In genomic region chr14:23535943-23536342, GRCh38 we compare ENCODE assay signal across 19 cellular contexts. TPM values are rescaled to one million over a fixed set of nuclear protein-coding genes. Genes with fewer than 3 reads are reported as not detected.
DNase-seq lines count a peak whose midpoint lies in the region; ATAC-seq, FAIRE-seq and TF ChIP-seq lines count a peak whose summit lies in the region.
"Had no signal": no experiment of that assay in that cellular context is flagged by ENCODE, and none has a peak within 500 bp of the region (broad histone marks: within the 10 kb centered on the region; RNA-seq: fewer than 3 reads in every experiment).

No MANE protein-coding gene starts in this region.

- H2AFZ ChIP-seq in GM23338 (no peak overlapping the region), H1 (ENCODE audit: low read length) (no peak overlapping the region)

- H3K4me3 Mint-ChIP-seq in GM23338 (peak overlapping the region; percentile 4; the same call in 1 of the 3 replicates), WTC11 (no peak overlapping the region), Caco-2 (ENCODE audit: unreplicated experiment) (no peak overlapping the region)
- H3K4me3 Mint-ChIP-seq: CD4-positive, CD25-positive, alpha-beta regulatory T cell had no signal

- FAIRE-seq in H1 (lab: Jason Lieb, UNC): no peak
- FAIRE-seq: A204.1, K562 had no signal

- no peaks in the 10 kb centered on the region for H3K9me3 ChIP-seq in H1 (ENCODE audit: insufficient read depth in 2 of 2, low read depth in 1 of 2, low read length in 1 of 2)
- H3K9me3 ChIP-seq in spleen: no peaks in the 10 kb centered on the region
- H3K9me3 ChIP-seq in Caco-2: no peaks in the 10 kb centered on the region
- H3K9me3 ChIP-seq: BE2C had no signal

- CTCF ChIA-PET in WTC11 (lab: Charles Lee): interaction anchor here (1.5 to 7.1 kb wide), 6 partner anchors 8 to 93 kb away, joined by 3 to 181 read pairs (median 19); no protein-coding TSS in a partner anchor
- CTCF ChIA-PET in H1 (lab: Charles Lee; ENCODE audit: partially characterized antibody): interaction anchor here (7.0 to 70.5 kb wide), 4 partner anchors 8 to 59 kb away, joined by 47 to 2092 read pairs (median 1314); partner anchors contain the start of genes AP1G2, NGDN, THTPA and ZFHX2
- CTCF ChIA-PET in Caco-2 (lab: Charles Lee): no interaction called here

- TF ChIP-seq EP300 in H1 (IDR thresholded peaks at IDR 0.05; ENCODE audit: borderline replicate concordance in 1 of 2, low read depth in 2 of 2, low read length in 2 of 2): no peak

- no peak overlapping the region for H3K23ac ChIP-seq in H1 (ENCODE audit: insufficient read length)

- no peak overlapping the region for H2BK5ac ChIP-seq in H1 (ENCODE audit: low read depth, low read length)

- peaks cover 29% of the 10 kb centered on the region for H3K4me1 ChIP-seq in GM23338 (ENCODE audit: insufficient read depth)
- H3K4me1 ChIP-seq in H1 (replicated peaks in 1 of 4; ENCODE audit: control insufficient read depth in 3 of 4, insufficient read depth in 4 of 4, low read length in 3 of 4): peaks cover 7 to 19% (median 12%) of the 10 kb centered on the region in 4 experiments; a peak in 6 of 7 replicates
- H3K4me1 ChIP-seq in spleen: peaks cover 0 to 13% (median 3%) of the 10 kb centered on the region in 6 donors
- no peaks in the 10 kb centered on the region for H3K4me1 ChIP-seq in Caco-2

- no peak for TF ChIP-seq RAD21 in H1 (IDR thresholded peaks at IDR 0.05 in 1 of 2, conservative IDR thresholded peaks at IDR 0.05 in 1 of 2; ENCODE audit: low read depth in 2 of 2, low read length in 2 of 2)

- peaks cover 54% of the 10 kb centered on the region for H3K4me1 Mint-ChIP-seq in GM23338
- peaks cover 51% of the 10 kb centered on the region for H3K4me1 Mint-ChIP-seq in WTC11
- peaks cover 7% of the 10 kb centered on the region for H3K4me1 Mint-ChIP-seq in Caco-2 (ENCODE audit: low read depth, unreplicated experiment)
- H3K4me1 Mint-ChIP-seq: CD4-positive, CD25-positive, alpha-beta regulatory T cell had no signal

- H3K36me3 Mint-ChIP-seq in GM23338 (ENCODE audit: low read depth) (peaks cover 49% of the 10 kb centered on the region), WTC11 (peaks cover 39% of the 10 kb centered on the region), Caco-2 (ENCODE audit: insufficient read depth, unreplicated experiment) (no peaks in the 10 kb centered on the region)
- H3K36me3 Mint-ChIP-seq: CD4-positive, CD25-positive, alpha-beta regulatory T cell had no signal

- H2BK15ac ChIP-seq in H1 (ENCODE audit: low read length): no peak overlapping the region

- DNase-seq in GM23338 (ENCODE audit: low spot score) (no peak), WTC11 (ENCODE audit: low spot score) (no peak), H1 (ENCODE audit: low read depth in 1 of 2, low spot score in 2 of 2) (no peak), spleen (peak; percentile 12), NCI-H1694 treated with DMSO at 0.1 percent for 48 hours (lab: John Stamatoyannopoulos, UW) (no peak), Caco-2 (no peak)
- DNase-seq: ACHN; BE2C; CD4-positive, CD25-positive, alpha-beta regulatory T cell; DMS153; DMS79; GF-D8; HCEC 1CT; IMR-90 had no signal

- no peak for TF ChIP-seq CTCF in GM23338 (conservative IDR thresholded peaks at IDR 0.05; ENCODE audit: low read depth in 2 of 2)
- no peak for TF ChIP-seq CTCF in WTC11 (IDR thresholded peaks at IDR 0.05)
- TF ChIP-seq CTCF in H1 (IDR thresholded peaks at IDR 0.05; ENCODE audit: control extremely low read depth in 1 of 3, insufficient read depth in 1 of 3, low read depth in 1 of 3, low read length in 3 of 3): no peak
- no peak for TF ChIP-seq CTCF in spleen (IDR thresholded peaks at IDR 0.05 in 8 of 11, conservative IDR thresholded peaks at IDR 0.05 in 3 of 11)
- no peak for TF ChIP-seq CTCF in Caco-2 (IDR thresholded peaks at IDR 0.05; ENCODE audit: insufficient read depth in 1 of 2, low read depth in 1 of 2, low read length in 1 of 2, severe bottlenecking in 1 of 2, unreplicated experiment in 1 of 2)

- H3K9me2 ChIP-seq in GM23338 (ENCODE audit: insufficient read depth): no peaks in the 10 kb centered on the region

- TF ChIP-seq POLR2A in H1 (IDR thresholded peaks at IDR 0.05; ENCODE audit: control extremely low read depth in 1 of 2, low read depth in 2 of 2, low read length in 2 of 2) (no peak), spleen (IDR thresholded peaks at IDR 0.05) (no peak)

- H3K27ac ChIP-seq in GM23338 (ENCODE audit: low read depth) (peak overlapping the region; percentile 82; the same call in 1 of the 2 replicates), H1 (ENCODE audit: low read depth, low read length) (no peak overlapping the region), spleen (no peak overlapping the region)

- no peak overlapping the region for H2BK12ac ChIP-seq in H1 (ENCODE audit: low read depth, low read length)

- 83% methylated on average over 4 of the region's 4 CpGs; no CpG with 5 or more reads in 1 of the 2 experiments for WGBS in H1 (ENCODE audit: extremely low coverage in 1 of 2, insufficient coverage in 1 of 2, insufficient read length in 1 of 2, insufficient replicate concordance in 2 of 2, low coverage in 1 of 2, low lambda C conversion rate in 2 of 2, missing lambda C conversion rate in 1 of 2), 2 experiments
- 77 to 96% (median 85%) methylated on average over 4 of the region's 4 CpGs for WGBS in spleen, 5 donors

- no peak overlapping the region for H2AK5ac ChIP-seq in H1 (ENCODE audit: low read depth, low read length)

- H4K5ac ChIP-seq in H1 (ENCODE audit: insufficient read length, low read depth, low read length): no peak overlapping the region

- peak overlapping the region; percentile 68 for H3K27ac Mint-ChIP-seq in GM23338
- H3K27ac Mint-ChIP-seq in WTC11: peak overlapping the region; percentile 59
- no peak overlapping the region for H3K27ac Mint-ChIP-seq in Caco-2 (ENCODE audit: unreplicated experiment)
- H3K27ac Mint-ChIP-seq: CD4-positive, CD25-positive, alpha-beta regulatory T cell had no signal

- ATAC-seq in GM23338: no peak
- no peak for ATAC-seq in WTC11
- no peak for ATAC-seq in GM18909 (IDR thresholded peaks at IDR 0.05; ENCODE audit: poor library complexity, unreplicated experiment)
- ATAC-seq: K562 had no signal

- H3K23me2 ChIP-seq in H1 (ENCODE audit: low read depth, low read length): peaks cover 17% of the 10 kb centered on the region

- H3K36me3 ChIP-seq in GM23338 (ENCODE audit: insufficient read depth) (peaks cover 8% of the 10 kb centered on the region; the same call in 1 of the 2 replicates), H1 (ENCODE audit: control insufficient read depth in 2 of 4, insufficient read depth in 4 of 4, low read length in 3 of 4) (peaks cover 4 to 24% (median 12%) of the 10 kb centered on the region in 4 experiments; a peak in 4 of 8 replicates), spleen (peaks cover 0 to 19% (median 0%) of the 10 kb centered on the region in 6 donors), Caco-2 (ENCODE audit: control insufficient read depth, insufficient read depth, low read length) (no peaks in the 10 kb centered on the region)
- H3K36me3 ChIP-seq: BE2C had no signal

- no peaks in the 10 kb centered on the region for H3K79me1 ChIP-seq in H1 (ENCODE audit: low read depth, low read length)

- H3K4ac ChIP-seq in H1 (replicated peaks; ENCODE audit: insufficient read length, low read depth, low read length): peak overlapping the region; percentile 87

- H3K27me3 ChIP-seq in GM23338 (ENCODE audit: insufficient read depth): no peaks in the 10 kb centered on the region
- H3K27me3 ChIP-seq in H1 (replicated peaks in 1 of 4; ENCODE audit: control insufficient read depth in 3 of 4, extremely low read depth in 1 of 4, insufficient read depth in 3 of 4, low read length in 3 of 4): no peaks in the 10 kb centered on the region
- H3K27me3 ChIP-seq in spleen (replicated peaks in 1 of 7): no peaks in the 10 kb centered on the region
- H3K27me3 ChIP-seq in Caco-2 (replicated peaks; ENCODE audit: control insufficient read depth, insufficient read depth, low read length): no peaks in the 10 kb centered on the region
- H3K27me3 ChIP-seq: BE2C had no signal

- H3K79me2 ChIP-seq in GM23338 (replicated peaks; ENCODE audit: insufficient read depth): peaks cover 10% of the 10 kb centered on the region
- peaks cover 0 to 13% of the 10 kb centered on the region in 2 experiments; a peak in 2 of 4 replicates for H3K79me2 ChIP-seq in H1 (ENCODE audit: control insufficient read depth in 1 of 2, insufficient read depth in 2 of 2, low read length in 2 of 2)

- H3K18ac ChIP-seq in H1 (ENCODE audit: extremely low read depth, low read length): no peak overlapping the region; the same call in 1 of the 2 replicates

- intact Hi-C loops in spleen (cut with DNase I; ENCODE audit: low total_unique reads): no loop called here
- intact Hi-C loops in Caco-2 (cut with micrococcal nuclease; ENCODE audit: unreplicated experiment): no loop called here

- POLR2A ChIA-PET in WTC11 (lab: Charles Lee) (interaction anchor here (2.8 to 5.5 kb wide), 6 partner anchors 7 to 52 kb away, joined by 14 to 102 read pairs (median 61); partner anchors contain the start of genes THTPA and ZFHX2), H1 (lab: Charles Lee; ENCODE audit: partially characterized antibody) (interaction anchor here (2.4 to 52.7 kb wide), 6 partner anchors 7 to 215 kb away, joined by 7 to 1523 read pairs (median 491); partner anchors contain the start of genes AP1G2, JPH4, NGDN and PABPN1), Caco-2 (lab: Charles Lee) (no interaction called here)

- peaks cover 26% of the 10 kb centered on the region for H3K27me3 Mint-ChIP-seq in GM23338 (ENCODE audit: insufficient read depth, low read depth, poor library complexity)
- H3K27me3 Mint-ChIP-seq in WTC11 (ENCODE audit: low read depth): no peaks in the 10 kb centered on the region; the same call in 1 of the 2 replicates
- H3K27me3 Mint-ChIP-seq in Caco-2 (ENCODE audit: insufficient read depth, unreplicated experiment): no peaks in the 10 kb centered on the region

- peak overlapping the region; percentile 45 for H2BK120ac ChIP-seq in H1 (replicated peaks; ENCODE audit: low read depth, low read length)

- no peaks in the 10 kb centered on the region for H4K20me1 ChIP-seq in GM23338 (replicated peaks; ENCODE audit: insufficient read depth)
- H4K20me1 ChIP-seq in H1 (replicated peaks in 1 of 2; ENCODE audit: control insufficient read depth in 1 of 2, insufficient read depth in 2 of 2, low read length in 2 of 2): no peaks in the 10 kb centered on the region

- H3K9ac ChIP-seq in H1 (replicated peaks in 1 of 4; ENCODE audit: extremely low read depth in 1 of 4, low read depth in 3 of 4, low read length in 3 of 4): no peak overlapping the region

- H3K4me3 ChIP-seq in GM23338 (no peak overlapping the region), H1 (ENCODE audit: extremely low read depth in 1 of 4, insufficient read depth in 2 of 4, low read depth in 3 of 4, low read length in 4 of 4) (no peak overlapping the region), spleen (no peak overlapping the region), Caco-2 (ENCODE audit: low read depth, low read length) (no peak overlapping the region)
- H3K4me3 ChIP-seq: K562 had no signal

- H3K56ac ChIP-seq in H1 (replicated peaks; ENCODE audit: insufficient read length, low read depth, low read length): no peak overlapping the region

- H4K8ac ChIP-seq in H1 (ENCODE audit: extremely low read depth, insufficient read depth, low read length): no peak overlapping the region

- peak overlapping the region; percentile 82 for H4K91ac ChIP-seq in H1 (replicated peaks; ENCODE audit: insufficient read length, low read length)

- BruUV-seq in Caco-2 (replicated peaks; lab: Mats Ljungman, UMichigan): no TSS peak

- peaks cover 11% of the 10 kb centered on the region for H3F3A ChIP-seq in GM23338 (replicated peaks; ENCODE audit: low read depth)

- no peaks in the 10 kb centered on the region for H3K9me3 Mint-ChIP-seq in GM23338
- H3K9me3 Mint-ChIP-seq in WTC11: no peaks in the 10 kb centered on the region
- no peaks in the 10 kb centered on the region for H3K9me3 Mint-ChIP-seq in Caco-2 (ENCODE audit: unreplicated experiment)

- H2BK20ac ChIP-seq in H1 (ENCODE audit: low read length): 0 out of 2 replicates have a peak overlapping the region, but pooled peaks have one; percentile 8

- H3K14ac ChIP-seq in H1 (ENCODE audit: insufficient read length): no peak overlapping the region

- H3K4me2 ChIP-seq in GM23338: peak overlapping the region; percentile 35; the same call in 1 of the 2 replicates
- peak overlapping the region in 1 of 2 experiments; percentile 99; a peak in 1 of 4 replicates for H3K4me2 ChIP-seq in H1 (ENCODE audit: insufficient read depth in 1 of 2, low read depth in 2 of 2, low read length in 2 of 2)

RNA-seq across cellular contexts. Expression of gene ZFHX2, which starts 15.6 kb away (rescaled TPM):
- 9.9 and 11.6 TPM in 2 replicates for total RNA-seq in GM23338 (2014; rRNA removed; shearing (Covaris generic))
- 18.5 and 22.4 TPM in 2 replicates for polyA plus RNA-seq in GM23338 (2016; fragmentation: Nextera tagmentation; extraction: Ambion mirVana)
- total RNA-seq in WTC11 (2021): 16.4 to 26.2 TPM (median 25.7 TPM) in 3 replicates
- 27.0 and 28.6 TPM in 2 replicates for total RNA-seq in H1 (2021; fragmentation: NEBNext Ultra II Directional; extraction: Animal tissue kit (Norgen Biotek cat#: 25700))
- 2.7 and 3.7 TPM in 2 replicates for polyA plus RNA-seq in H1 (2011; rRNA removed)
- 1.7 TPM for polyA plus RNA-seq in H1 (2011; cell fraction: cytosol; rRNA removed)
- 7.3 TPM for polyA plus RNA-seq in H1 (2011; cell fraction: nucleus; rRNA removed)
- polyA plus RNA-seq in H1 (2012, experiment 1 of 2): 14.7 to 22.4 TPM (median 19.8 TPM) in 4 replicates
- 7.9 TPM for polyA plus RNA-seq in H1 (2012, experiment 2 of 2)
- 13.2 TPM for polyA plus RNA-seq in H1 (2013, experiment 1 of 2)
- 12.1 TPM for polyA plus RNA-seq in H1 (2013, experiment 2 of 2)
- polyA minus RNA-seq in H1 (2011; rRNA and poly(A)+ RNA removed): 6.0 and 8.5 TPM in 2 replicates
- 15.5 TPM for polyA minus RNA-seq in H1 (2011; cell fraction: cytosol; rRNA and poly(A)+ RNA removed)
- 13.7 TPM for polyA minus RNA-seq in H1 (2011; cell fraction: nucleus; rRNA and poly(A)+ RNA removed)
- 1 to 10 TPM in 5 of 7 donors, under 1 TPM in 2; 0.42 to 2.9 (median 1.5) TPM for total RNA-seq in spleen
- polyA plus RNA-seq in spleen: under 1 TPM; 0.09 to 0.35 (median 0.11) TPM
- total RNA-seq in Caco-2 (2022): 1.1 and 1.4 TPM in 2 replicates
- polyA plus RNA-seq: CD4-positive, CD25-positive, alpha-beta regulatory T cell had no signal

RNA-seq across cellular contexts. Expression of gene THTPA, which starts 20.1 kb away (rescaled TPM):
- total RNA-seq in GM23338 (2014; rRNA removed; shearing (Covaris generic)): 15.0 and 21.3 TPM in 2 replicates
- polyA plus RNA-seq in GM23338 (2016; fragmentation: Nextera tagmentation; extraction: Ambion mirVana): 6.3 and 8.6 TPM in 2 replicates
- total RNA-seq in WTC11 (2021): 20.0 to 26.2 TPM (median 25.4 TPM) in 3 replicates
- 14.8 and 16.6 TPM in 2 replicates for total RNA-seq in H1 (2021; fragmentation: NEBNext Ultra II Directional; extraction: Animal tissue kit (Norgen Biotek cat#: 25700))
- 19.0 and 23.4 TPM in 2 replicates for polyA plus RNA-seq in H1 (2011; rRNA removed)
- 16.2 TPM for polyA plus RNA-seq in H1 (2011; cell fraction: cytosol; rRNA removed)
- 16.0 TPM for polyA plus RNA-seq in H1 (2011; cell fraction: nucleus; rRNA removed)
- 14.7 to 21.8 TPM (median 19.2 TPM) in 4 replicates for polyA plus RNA-seq in H1 (2012, experiment 1 of 2)
- 25.1 TPM for polyA plus RNA-seq in H1 (2012, experiment 2 of 2)
- polyA plus RNA-seq in H1 (2013, experiment 1 of 2): 7.0 TPM
- polyA plus RNA-seq in H1 (2013, experiment 2 of 2): 8.4 TPM
- polyA minus RNA-seq in H1 (2011; rRNA and poly(A)+ RNA removed): 16.4 and 30.4 TPM in 2 replicates
- 6.2 TPM for polyA minus RNA-seq in H1 (2011; cell fraction: cytosol; rRNA and poly(A)+ RNA removed)
- 14.0 TPM for polyA minus RNA-seq in H1 (2011; cell fraction: nucleus; rRNA and poly(A)+ RNA removed)
- total RNA-seq in spleen: 10 to 100 TPM; 16.8 to 25.4 (median 18.6) TPM
- polyA plus RNA-seq in spleen: 10 to 100 TPM in 1 of 3 donors, 1 to 10 TPM in 2; 4.5 to 14.2 (median 8.9) TPM
- total RNA-seq in Caco-2 (2022): 9.3 and 9.5 TPM in 2 replicates

RNA-seq across cellular contexts. Expression of gene AP1G2, which starts 31.6 kb away (rescaled TPM):
- 63.5 and 70.8 TPM in 2 replicates for total RNA-seq in GM23338 (2014; rRNA removed; shearing (Covaris generic))
- polyA plus RNA-seq in GM23338 (2016; fragmentation: Nextera tagmentation; extraction: Ambion mirVana) (53.7 and 55.3 TPM in 2 replicates), H1 (2011; rRNA removed) (134 and 162 TPM in 2 replicates), spleen (100 to 1,000 TPM; 126 to 267 (median 176) TPM)
- total RNA-seq in WTC11 (2021) (108 to 122 TPM (median 115 TPM) in 3 replicates), spleen (100 to 1,000 TPM; 139 to 261 (median 193) TPM), Caco-2 (2022) (160 and 164 TPM in 2 replicates)
- total RNA-seq in H1 (2021; fragmentation: NEBNext Ultra II Directional; extraction: Animal tissue kit (Norgen Biotek cat#: 25700)): 70.1 and 70.9 TPM in 2 replicates
- 149 TPM for polyA plus RNA-seq in H1 (2011; cell fraction: cytosol; rRNA removed)
- 1,259 TPM for polyA plus RNA-seq in H1 (2011; cell fraction: nucleus; rRNA removed)
- 88.4 to 117 TPM (median 102 TPM) in 4 replicates for polyA plus RNA-seq in H1 (2012, experiment 1 of 2)
- 65.4 TPM for polyA plus RNA-seq in H1 (2012, experiment 2 of 2)
- polyA plus RNA-seq in H1 (2013, experiment 1 of 2): 65.1 TPM
- polyA plus RNA-seq in H1 (2013, experiment 2 of 2): 60.0 TPM
- polyA minus RNA-seq in H1 (2011; rRNA and poly(A)+ RNA removed): 116 and 124 TPM in 2 replicates
- 57.8 TPM for polyA minus RNA-seq in H1 (2011; cell fraction: cytosol; rRNA and poly(A)+ RNA removed)
- 206 TPM for polyA minus RNA-seq in H1 (2011; cell fraction: nucleus; rRNA and poly(A)+ RNA removed)

RNA-seq across cellular contexts. Expression of gene JPH4, which starts 42.6 kb away (rescaled TPM):
- 28.5 and 29.9 TPM in 2 replicates for total RNA-seq in GM23338 (2014; rRNA removed; shearing (Covaris generic))
- polyA plus RNA-seq in GM23338 (2016; fragmentation: Nextera tagmentation; extraction: Ambion mirVana) (11.0 and 11.9 TPM in 2 replicates), H1 (2011; rRNA removed) (23.9 and 35.0 TPM in 2 replicates), spleen (under 1 TPM; 0.70 to 0.93 (median 0.93) TPM)
- total RNA-seq in WTC11 (2021) (50.1 to 62.0 TPM (median 60.0 TPM) in 3 replicates), spleen (10 to 100 TPM in 2 of 7 donors, 1 to 10 TPM in 5; 1.2 to 17.3 (median 5.8) TPM), Caco-2 (2022) (not detected in 2 replicates)
- 46.4 and 46.7 TPM in 2 replicates for total RNA-seq in H1 (2021; fragmentation: NEBNext Ultra II Directional; extraction: Animal tissue kit (Norgen Biotek cat#: 25700))
- polyA plus RNA-seq in H1 (2011; cell fraction: cytosol; rRNA removed): 31.2 TPM
- polyA plus RNA-seq in H1 (2011; cell fraction: nucleus; rRNA removed): 48.6 TPM
- polyA plus RNA-seq in H1 (2012, experiment 1 of 2): 20.3 to 33.0 TPM (median 27.2 TPM) in 4 replicates
- 23.3 TPM for polyA plus RNA-seq in H1 (2012, experiment 2 of 2)
- polyA plus RNA-seq in H1 (2013, experiment 1 of 2): 23.9 TPM
- 23.3 TPM for polyA plus RNA-seq in H1 (2013, experiment 2 of 2)
- polyA minus RNA-seq in H1 (2011; rRNA and poly(A)+ RNA removed): 11.2 and 13.2 TPM in 2 replicates
- polyA minus RNA-seq in H1 (2011; cell fraction: cytosol; rRNA and poly(A)+ RNA removed): 19.1 TPM
- polyA minus RNA-seq in H1 (2011; cell fraction: nucleus; rRNA and poly(A)+ RNA removed): 24.3 TPM
- total RNA-seq: CD4-positive, CD25-positive, alpha-beta regulatory T cell; H4; HT-29; IMR-90 had no signal
- polyA plus RNA-seq: IMR-90 had no signal
